Comparison of ENCODE assay signal across 16 cellular contexts in the genomic region with DNA sequence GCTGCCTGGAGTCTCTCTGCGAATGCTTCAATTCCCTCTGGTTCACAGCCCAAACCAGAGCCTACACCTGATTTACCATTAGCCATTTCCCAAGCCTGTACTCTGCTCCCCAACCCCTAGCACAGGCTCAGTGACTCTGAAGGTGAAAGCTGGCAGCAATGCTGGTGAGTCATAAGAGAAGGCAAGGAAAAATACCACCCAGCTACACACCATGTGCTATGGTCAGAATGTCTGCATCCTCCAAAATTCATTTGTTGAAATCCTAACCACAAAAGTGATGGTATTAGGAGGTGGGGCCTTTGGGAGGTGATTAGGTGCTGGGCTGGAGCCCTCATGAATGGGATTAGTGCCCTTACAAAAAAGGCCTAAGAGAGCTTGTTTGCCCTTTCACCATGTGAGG.
A peak's percentile ranks its signal among the peaks of the same experiment; 100 is the strongest.
DNase-seq lines count a peak whose midpoint lies in the region; TF ChIP-seq lines count a peak whose summit lies in the region.
"Had no signal": no experiment of that assay in that cellular context is flagged by ENCODE, and none has a peak within 500 bp of the region (broad histone marks: within the 10 kb centered on the region; RNA-seq: fewer than 3 reads in every experiment).

No MANE protein-coding gene starts in this region.

- peak; percentile 79 for DNase-seq in HT1080 (ENCODE audit: low read depth)
- peak; percentile 27 for DNase-seq in fibroblast of the aortic adventitia (ENCODE audit: low read depth)
- no peak for DNase-seq in islet precursor cell
- DNase-seq in mesenteric fat pad (ENCODE audit: low spot score) = no peak
- DNase-seq in HUDEP-2 (lab: John Stamatoyannopoulos, UW; ENCODE audit: unreplicated experiment in 76 of 76) = no peak
- DNase-seq: activated CD4-positive, alpha-beta T cell treated with anti-CD3 and anti-CD28 coated beads, Interleukin-2, amount 50 U/mL, for 4 hours; activated naive CD8-positive, alpha-beta T cell treated with anti-CD3 and anti-CD28 coated beads, Interleukin-2, amount 10 ng/mL, durations not matched to agents 7 days and 5 days; activated T-cell treated with anti-CD3 and anti-CD28 coated beads, Interleukin-2, amount 50 U/mL, for 4 hours; heart right ventricle; kidney; MM.1S; NCI-H2029 treated with DMSO at 0.1 percent for 48 hours had no signal

- H3K4me3 ChIP-seq in fibroblast of the aortic adventitia (ENCODE audit: low read depth, low read length) = no peak overlapping the region
- H3K4me3 ChIP-seq: heart right ventricle, PC-9, suprapubic skin had no signal

- TF ChIP-seq CTCF in fibroblast of the aortic adventitia (IDR thresholded peaks at IDR 0.05; ENCODE audit: insufficient read depth, low read length) = no peak

- H3K27ac ChIP-seq in angular gyrus (ENCODE audit: low read depth, low read length) (peak overlapping the region; percentile 92), temporal lobe (ENCODE audit: low read depth, low read length) (peak overlapping the region; percentile 77)
- H3K27ac ChIP-seq: heart right ventricle, suprapubic skin had no signal

Comparison
In these comparisons a context has a peak if more than half of its experiments do, and no peak if none do; other contexts are left out.
1. DNase-seq: peak in HT1080 (single experiment) and fibroblast of the aortic adventitia (single experiment); none in islet precursor cell (single experiment), mesenteric fat pad (single experiment) and HUDEP-2 (0 of 76).